1 cellular context compared by ENCODE assay signal in the genomic region with DNA sequence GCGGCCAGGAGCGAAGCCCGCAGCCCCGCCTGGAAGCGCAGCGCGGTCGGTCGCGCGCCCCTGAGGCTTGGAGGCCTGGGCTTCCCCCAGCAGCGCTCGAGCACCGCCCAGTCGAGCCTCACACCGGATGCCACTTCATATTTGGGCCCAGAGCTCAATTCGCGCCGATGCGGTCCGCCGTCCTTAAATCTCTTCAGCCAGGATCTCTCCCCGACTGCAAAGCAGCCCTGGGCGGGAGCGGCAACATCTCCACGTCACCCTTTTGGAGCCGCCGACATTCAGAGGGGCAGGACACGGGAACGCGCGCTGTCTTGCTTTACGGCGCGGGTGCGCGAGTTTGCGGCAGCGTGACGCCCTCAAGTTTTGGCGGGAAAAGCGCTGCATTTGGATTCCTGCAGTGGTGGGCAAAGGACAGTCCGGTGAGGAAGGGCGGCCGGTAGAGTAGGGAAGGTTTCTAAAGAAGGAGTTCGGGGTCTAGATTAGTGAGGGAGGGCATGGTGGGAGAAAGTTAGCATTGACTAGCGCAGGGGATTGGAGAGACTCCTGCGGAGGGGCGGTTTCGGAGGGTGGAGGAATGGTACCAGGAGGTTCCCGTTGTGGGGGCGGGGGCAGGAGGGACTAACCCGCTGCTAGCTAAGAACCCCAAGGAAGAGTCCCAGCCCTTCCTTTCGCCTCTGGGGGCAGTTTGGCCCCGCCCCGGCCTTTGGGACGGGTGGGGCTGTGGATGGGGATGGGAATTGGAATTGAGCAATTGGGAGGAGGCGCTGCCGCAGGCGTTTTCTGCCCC.
TF ChIP-seq lines count a peak whose summit lies in the region.

No MANE protein-coding gene starts in this region.

TF ChIP-seq in HepG2, 621 proteins besides CTCF, POLR2A, EP300 and RAD21 (continued from another document and continues in another):
- TF ChIP-seq, protein P1, sequence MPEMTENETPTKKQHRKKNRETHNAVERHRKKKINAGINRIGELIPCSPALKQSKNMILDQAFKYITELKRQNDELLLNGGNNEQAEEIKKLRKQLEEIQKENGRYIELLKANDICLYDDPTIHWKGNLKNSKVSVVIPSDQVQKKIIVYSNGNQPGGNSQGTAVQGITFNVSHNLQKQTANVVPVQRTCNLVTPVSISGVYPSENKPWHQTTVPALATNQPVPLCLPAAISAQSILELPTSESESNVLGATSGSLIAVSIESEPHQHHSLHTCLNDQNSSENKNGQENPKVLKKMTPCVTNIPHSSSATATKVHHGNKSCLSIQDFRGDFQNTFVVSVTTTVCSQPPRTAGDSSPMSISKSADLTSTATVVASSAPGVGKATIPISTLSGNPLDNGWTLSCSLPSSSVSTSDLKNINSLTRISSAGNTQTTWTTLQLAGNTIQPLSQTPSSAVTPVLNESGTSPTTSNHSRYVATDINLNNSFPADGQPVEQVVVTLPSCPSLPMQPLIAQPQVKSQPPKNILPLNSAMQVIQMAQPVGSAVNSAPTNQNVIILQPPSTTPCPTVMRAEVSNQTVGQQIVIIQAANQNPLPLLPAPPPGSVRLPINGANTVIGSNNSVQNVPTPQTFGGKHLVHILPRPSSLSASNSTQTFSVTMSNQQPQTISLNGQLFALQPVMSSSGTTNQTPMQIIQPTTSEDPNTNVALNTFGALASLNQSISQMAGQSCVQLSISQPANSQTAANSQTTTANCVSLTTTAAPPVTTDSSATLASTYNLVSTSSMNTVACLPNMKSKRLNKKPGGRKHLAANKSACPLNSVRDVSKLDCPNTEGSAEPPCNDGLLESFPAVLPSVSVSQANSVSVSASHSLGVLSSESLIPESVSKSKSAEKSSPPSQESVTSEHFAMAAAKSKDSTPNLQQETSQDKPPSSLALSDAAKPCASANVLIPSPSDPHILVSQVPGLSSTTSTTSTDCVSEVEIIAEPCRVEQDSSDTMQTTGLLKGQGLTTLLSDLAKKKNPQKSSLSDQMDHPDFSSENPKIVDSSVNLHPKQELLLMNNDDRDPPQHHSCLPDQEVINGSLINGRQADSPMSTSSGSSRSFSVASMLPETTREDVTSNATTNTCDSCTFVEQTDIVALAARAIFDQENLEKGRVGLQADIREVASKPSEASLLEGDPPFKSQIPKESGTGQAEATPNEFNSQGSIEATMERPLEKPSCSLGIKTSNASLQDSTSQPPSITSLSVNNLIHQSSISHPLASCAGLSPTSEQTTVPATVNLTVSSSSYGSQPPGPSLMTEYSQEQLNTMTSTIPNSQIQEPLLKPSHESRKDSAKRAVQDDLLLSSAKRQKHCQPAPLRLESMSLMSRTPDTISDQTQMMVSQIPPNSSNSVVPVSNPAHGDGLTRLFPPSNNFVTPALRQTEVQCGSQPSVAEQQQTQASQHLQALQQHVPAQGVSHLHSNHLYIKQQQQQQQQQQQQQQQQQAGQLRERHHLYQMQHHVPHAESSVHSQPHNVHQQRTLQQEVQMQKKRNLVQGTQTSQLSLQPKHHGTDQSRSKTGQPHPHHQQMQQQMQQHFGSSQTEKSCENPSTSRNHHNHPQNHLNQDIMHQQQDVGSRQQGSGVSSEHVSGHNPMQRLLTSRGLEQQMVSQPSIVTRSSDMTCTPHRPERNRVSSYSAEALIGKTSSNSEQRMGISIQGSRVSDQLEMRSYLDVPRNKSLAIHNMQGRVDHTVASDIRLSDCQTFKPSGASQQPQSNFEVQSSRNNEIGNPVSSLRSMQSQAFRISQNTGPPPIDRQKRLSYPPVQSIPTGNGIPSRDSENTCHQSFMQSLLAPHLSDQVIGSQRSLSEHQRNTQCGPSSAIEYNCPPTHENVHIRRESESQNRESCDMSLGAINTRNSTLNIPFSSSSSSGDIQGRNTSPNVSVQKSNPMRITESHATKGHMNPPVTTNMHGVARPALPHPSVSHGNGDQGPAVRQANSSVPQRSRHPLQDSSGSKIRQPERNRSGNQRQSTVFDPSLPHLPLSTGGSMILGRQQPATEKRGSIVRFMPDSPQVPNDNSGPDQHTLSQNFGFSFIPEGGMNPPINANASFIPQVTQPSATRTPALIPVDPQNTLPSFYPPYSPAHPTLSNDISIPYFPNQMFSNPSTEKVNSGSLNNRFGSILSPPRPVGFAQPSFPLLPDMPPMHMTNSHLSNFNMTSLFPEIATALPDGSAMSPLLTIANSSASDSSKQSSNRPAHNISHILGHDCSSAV (CRISPR knock-in tag; IDR thresholded peaks at IDR 0.05; ENCODE audit: borderline replicate concordance): no peak; the same call in 1 of the 2 replicates
- TF ChIP-seq TOE1 (CRISPR knock-in tag; IDR thresholded peaks at IDR 0.05): no peak
- TF ChIP-seq HDAC6 (IDR thresholded peaks at IDR 0.05; ENCODE audit: low read depth, low read length): no peak
- TF ChIP-seq, protein P2, sequence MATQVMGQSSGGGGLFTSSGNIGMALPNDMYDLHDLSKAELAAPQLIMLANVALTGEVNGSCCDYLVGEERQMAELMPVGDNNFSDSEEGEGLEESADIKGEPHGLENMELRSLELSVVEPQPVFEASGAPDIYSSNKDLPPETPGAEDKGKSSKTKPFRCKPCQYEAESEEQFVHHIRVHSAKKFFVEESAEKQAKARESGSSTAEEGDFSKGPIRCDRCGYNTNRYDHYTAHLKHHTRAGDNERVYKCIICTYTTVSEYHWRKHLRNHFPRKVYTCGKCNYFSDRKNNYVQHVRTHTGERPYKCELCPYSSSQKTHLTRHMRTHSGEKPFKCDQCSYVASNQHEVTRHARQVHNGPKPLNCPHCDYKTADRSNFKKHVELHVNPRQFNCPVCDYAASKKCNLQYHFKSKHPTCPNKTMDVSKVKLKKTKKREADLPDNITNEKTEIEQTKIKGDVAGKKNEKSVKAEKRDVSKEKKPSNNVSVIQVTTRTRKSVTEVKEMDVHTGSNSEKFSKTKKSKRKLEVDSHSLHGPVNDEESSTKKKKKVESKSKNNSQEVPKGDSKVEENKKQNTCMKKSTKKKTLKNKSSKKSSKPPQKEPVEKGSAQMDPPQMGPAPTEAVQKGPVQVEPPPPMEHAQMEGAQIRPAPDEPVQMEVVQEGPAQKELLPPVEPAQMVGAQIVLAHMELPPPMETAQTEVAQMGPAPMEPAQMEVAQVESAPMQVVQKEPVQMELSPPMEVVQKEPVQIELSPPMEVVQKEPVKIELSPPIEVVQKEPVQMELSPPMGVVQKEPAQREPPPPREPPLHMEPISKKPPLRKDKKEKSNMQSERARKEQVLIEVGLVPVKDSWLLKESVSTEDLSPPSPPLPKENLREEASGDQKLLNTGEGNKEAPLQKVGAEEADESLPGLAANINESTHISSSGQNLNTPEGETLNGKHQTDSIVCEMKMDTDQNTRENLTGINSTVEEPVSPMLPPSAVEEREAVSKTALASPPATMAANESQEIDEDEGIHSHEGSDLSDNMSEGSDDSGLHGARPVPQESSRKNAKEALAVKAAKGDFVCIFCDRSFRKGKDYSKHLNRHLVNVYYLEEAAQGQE (IDR thresholded peaks at IDR 0.05; ENCODE audit: borderline replicate concordance in 1 of 2, low read depth in 1 of 2, low read length in 2 of 2): peak in 1 of 2 experiments; percentile 35; a peak in 1 of 4 replicates
- TF ChIP-seq, protein P3, sequence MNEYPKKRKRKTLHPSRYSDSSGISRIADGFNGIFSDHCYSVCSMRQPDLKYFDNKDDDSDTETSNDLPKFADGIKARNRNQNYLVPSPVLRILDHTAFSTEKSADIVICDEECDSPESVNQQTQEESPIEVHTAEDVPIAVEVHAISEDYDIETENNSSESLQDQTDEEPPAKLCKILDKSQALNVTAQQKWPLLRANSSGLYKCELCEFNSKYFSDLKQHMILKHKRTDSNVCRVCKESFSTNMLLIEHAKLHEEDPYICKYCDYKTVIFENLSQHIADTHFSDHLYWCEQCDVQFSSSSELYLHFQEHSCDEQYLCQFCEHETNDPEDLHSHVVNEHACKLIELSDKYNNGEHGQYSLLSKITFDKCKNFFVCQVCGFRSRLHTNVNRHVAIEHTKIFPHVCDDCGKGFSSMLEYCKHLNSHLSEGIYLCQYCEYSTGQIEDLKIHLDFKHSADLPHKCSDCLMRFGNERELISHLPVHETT (CRISPR knock-in tag; conservative IDR thresholded peaks at IDR 0.05): no peak; the same call in 1 of the 2 replicates
- TF ChIP-seq, protein P4, sequence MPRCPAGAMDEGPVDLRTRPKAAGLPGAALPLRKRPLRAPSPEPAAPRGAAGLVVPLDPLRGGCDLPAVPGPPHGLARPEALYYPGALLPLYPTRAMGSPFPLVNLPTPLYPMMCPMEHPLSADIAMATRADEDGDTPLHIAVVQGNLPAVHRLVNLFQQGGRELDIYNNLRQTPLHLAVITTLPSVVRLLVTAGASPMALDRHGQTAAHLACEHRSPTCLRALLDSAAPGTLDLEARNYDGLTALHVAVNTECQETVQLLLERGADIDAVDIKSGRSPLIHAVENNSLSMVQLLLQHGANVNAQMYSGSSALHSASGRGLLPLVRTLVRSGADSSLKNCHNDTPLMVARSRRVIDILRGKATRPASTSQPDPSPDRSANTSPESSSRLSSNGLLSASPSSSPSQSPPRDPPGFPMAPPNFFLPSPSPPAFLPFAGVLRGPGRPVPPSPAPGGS (CRISPR knock-in tag; IDR thresholded peaks at IDR 0.05): peak; percentile 95
- peak; percentile 96 for TF ChIP-seq ZNF430 (CRISPR knock-in tag; IDR thresholded peaks at IDR 0.05)
- TF ChIP-seq AHR (CRISPR knock-in tag; IDR thresholded peaks at IDR 0.05): no peak; the same call in 1 of the 2 replicates
- TF ChIP-seq GPBP1L1 (CRISPR knock-in tag; IDR thresholded peaks at IDR 0.05): no peak
- TF ChIP-seq, protein P5, sequence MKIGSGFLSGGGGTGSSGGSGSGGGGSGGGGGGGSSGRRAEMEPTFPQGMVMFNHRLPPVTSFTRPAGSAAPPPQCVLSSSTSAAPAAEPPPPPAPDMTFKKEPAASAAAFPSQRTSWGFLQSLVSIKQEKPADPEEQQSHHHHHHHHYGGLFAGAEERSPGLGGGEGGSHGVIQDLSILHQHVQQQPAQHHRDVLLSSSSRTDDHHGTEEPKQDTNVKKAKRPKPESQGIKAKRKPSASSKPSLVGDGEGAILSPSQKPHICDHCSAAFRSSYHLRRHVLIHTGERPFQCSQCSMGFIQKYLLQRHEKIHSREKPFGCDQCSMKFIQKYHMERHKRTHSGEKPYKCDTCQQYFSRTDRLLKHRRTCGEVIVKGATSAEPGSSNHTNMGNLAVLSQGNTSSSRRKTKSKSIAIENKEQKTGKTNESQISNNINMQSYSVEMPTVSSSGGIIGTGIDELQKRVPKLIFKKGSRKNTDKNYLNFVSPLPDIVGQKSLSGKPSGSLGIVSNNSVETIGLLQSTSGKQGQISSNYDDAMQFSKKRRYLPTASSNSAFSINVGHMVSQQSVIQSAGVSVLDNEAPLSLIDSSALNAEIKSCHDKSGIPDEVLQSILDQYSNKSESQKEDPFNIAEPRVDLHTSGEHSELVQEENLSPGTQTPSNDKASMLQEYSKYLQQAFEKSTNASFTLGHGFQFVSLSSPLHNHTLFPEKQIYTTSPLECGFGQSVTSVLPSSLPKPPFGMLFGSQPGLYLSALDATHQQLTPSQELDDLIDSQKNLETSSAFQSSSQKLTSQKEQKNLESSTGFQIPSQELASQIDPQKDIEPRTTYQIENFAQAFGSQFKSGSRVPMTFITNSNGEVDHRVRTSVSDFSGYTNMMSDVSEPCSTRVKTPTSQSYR (CRISPR knock-in tag; IDR thresholded peaks at IDR 0.05; ENCODE audit: borderline replicate concordance): no peak; the same call in 1 of the 2 replicates
- peak; percentile 86 for TF ChIP-seq HNRNPL (IDR thresholded peaks at IDR 0.05; ENCODE audit: low read depth, low read length)
- TF ChIP-seq SP140L (CRISPR knock-in tag; IDR thresholded peaks at IDR 0.05; ENCODE audit: borderline replicate concordance): no peak
- 0 out of 2 replicates have a peak, but pooled peaks have one; percentile 76 for TF ChIP-seq MLXIP (CRISPR knock-in tag; IDR thresholded peaks at IDR 0.05; ENCODE audit: borderline replicate concordance)
- peak; percentile 77; the same call in 1 of the 2 replicates for TF ChIP-seq ZNF713 (CRISPR knock-in tag; IDR thresholded peaks at IDR 0.05)
